Comparison of ENCODE assay signal across 8 cellular contexts in genomic region chr20:59032023-59032712, GRCh38. TPM values are rescaled to one million over a fixed set of nuclear protein-coding genes. Genes with fewer than 3 reads are reported as not detected.
A peak's percentile ranks its signal among the peaks of the same experiment; 100 is the strongest.
DNase-seq lines count a peak whose midpoint lies in the region; ATAC-seq, FAIRE-seq and TF ChIP-seq lines count a peak whose summit lies in the region.

TSS of gene ATP5F1E (minus strand) at chr20:59032335. CDS start at chr20:59032251, 84 bp downstream.

- H3K27me3 Mint-ChIP-seq in T-cell = no peaks in the 10 kb centered on the region
- H3K27me3 Mint-ChIP-seq in type B pancreatic cell = no peaks in the 10 kb centered on the region

- CTCF ChIA-PET in T-cell (lab: Charles Lee) = interaction anchor here (0.5 to 1.7 kb wide), 13 partner anchors 10 to 221 kb away, joined by 3 to 12 read pairs (median 3); partner anchors contain the start of gene PRELID3B (in 1 of the 2)

- H3K9me3 Mint-ChIP-seq in T-cell (no peaks in the 10 kb centered on the region), type B pancreatic cell (no peaks in the 10 kb centered on the region)

- H3K27ac Mint-ChIP-seq in T-cell (peak within 1 kb of the TSS; percentile 94 to 96), type B pancreatic cell (peak within 1 kb of the TSS; percentile 96)

- no peak within 1 kb of the TSS for H3K27ac ChIP-seq in adipose tissue (ENCODE audit: low read depth, low read length)

- 0 to 1% (median 0%) methylated on average over 76 to 86 of the region's 86 CpGs for WGBS in adipose tissue, 3 donors

- POLR2A ChIA-PET in T-cell (lab: Charles Lee) = interaction anchor here (0.6 to 2.2 kb wide), 11 partner anchors 10 to 339 kb away, joined by 3 to 31 read pairs (median 3); partner anchors contain the start of genes NPEPL1 (in 1 of the 2), PRELID3B (in 1 of the 2) and ZNF831 (in 1 of the 2)

- H3K36me3 Mint-ChIP-seq in T-cell (peaks cover 58% of the 10 kb centered on the region), type B pancreatic cell (peaks cover 33% of the 10 kb centered on the region)

- H3K4me1 Mint-ChIP-seq in T-cell (peaks cover 54 to 59% (median 56%) of the 10 kb centered on the region in 3 donors), type B pancreatic cell (ENCODE audit: unreplicated experiment) (peaks cover 44% of the 10 kb centered on the region)

- peak; percentile 94; the same call in 1 of the 2 replicates for TF ChIP-seq POLR2A in GM12892 (IDR thresholded peaks at IDR 0.05; ENCODE audit: low read depth, low read length)

- peak within 1 kb of the TSS; percentile 91 to 95 (median 94) for H3K4me3 Mint-ChIP-seq in T-cell
- H3K4me3 Mint-ChIP-seq in type B pancreatic cell = peak within 1 kb of the TSS; percentile 97

- FAIRE-seq in GM12892 (lab: Jason Lieb, UNC) = peak; percentile 92

- DNase-seq in GM12892 (ENCODE audit: insufficient read length) = peak; percentile 87
- DNase-seq in NCI-H146 (lab: John Stamatoyannopoulos, UW) = peak; percentile 98
- peak; percentile 91 to 98 (median 96) for DNase-seq in T-cell
- DNase-seq in cardiac septum (ENCODE audit: low spot score) = peak; percentile 97
- DNase-seq in posterior cingulate gyrus = peak; percentile 91 to 100 (median 96)
- peak; percentile 97 for DNase-seq in type B pancreatic cell (ENCODE audit: extremely low spot score, unreplicated experiment)

- intact Hi-C loops in cardiac septum (cut with DNase I) (loop anchor here (1.0 to 5.0 kb wide), 2 partner anchors 10 to 50 kb away; partner anchors contain the start of genes NELFCD and PRELID3B), posterior cingulate gyrus (cut with DNase I) (loop anchor here (1.0 to 5.0 kb wide), 2 partner anchors 10 to 50 kb away; partner anchors contain the start of genes NELFCD and PRELID3B)

- TF ChIP-seq CTCF in type B pancreatic cell (conservative IDR thresholded peaks at IDR 0.05) = no peak

- ATAC-seq in HG02840 (IDR thresholded peaks at IDR 0.05; ENCODE audit: low FRiP score, unreplicated experiment) (peak; percentile 92), T-cell (replicated peaks in 1 of 4) (peak; percentile 95 to 99 (median 96))

RNA-seq across cellular contexts. Expression of gene ATP5F1E, which starts in this region (rescaled TPM):
- polyA plus RNA-seq in GM12892 (2012; ENCODE audit: missing spikeins) = 81.7 TPM
- 100 to 1,000 TPM in 1 of 5 donors, 10 to 100 TPM in 4; 50.6 to 105 (median 62.4) TPM for total RNA-seq in T-cell
- polyA plus RNA-seq in adipose tissue = 10 to 100 TPM; 21.7 to 84.9 (median 77.4) TPM
- 123 TPM for total RNA-seq in cardiac septum
- 75.6 and 81.8 TPM in 2 replicates for total RNA-seq in type B pancreatic cell (ENCODE audit: low replicate concordance)
